20 cellular contexts compared by ENCODE assay signal in genomic region chr2:10560626-10561025, GRCh38.
"Had no signal": no experiment of that assay in that cellular context is flagged by ENCODE, and none has a peak within 500 bp of the region (broad histone marks: within the 10 kb centered on the region; RNA-seq: fewer than 3 reads in every experiment).

No MANE protein-coding gene starts in this region.

- H3K27me3 Mint-ChIP-seq: naive thymus-derived CD8-positive, alpha-beta T cell; type B pancreatic cell had no signal

- H2AFZ ChIP-seq: parathyroid adenoma had no signal

- ATAC-seq: esophagus mucosa; gastrocnemius medialis; heart right ventricle; naive thymus-derived CD8-positive, alpha-beta T cell had no signal

- FAIRE-seq: islet of Langerhans, urothelium cell line had no signal

- H3K27ac ChIP-seq: coronary artery, gastrocnemius medialis, heart right ventricle, parathyroid adenoma, sigmoid colon, skin epidermis, thyroid gland had no signal

- H3K4me3 ChIP-seq: coronary artery, gastrocnemius medialis, heart right ventricle, mucosa of descending colon, sigmoid colon, skin epidermis, thyroid gland had no signal

- H3K9me3 Mint-ChIP-seq: naive thymus-derived CD8-positive, alpha-beta T cell; type B pancreatic cell had no signal

- H3K27ac Mint-ChIP-seq: type B pancreatic cell had no signal

- H3K36me3 ChIP-seq: gastrocnemius medialis, sigmoid colon, thyroid gland had no signal

- H3K4me3 Mint-ChIP-seq: naive thymus-derived CD8-positive, alpha-beta T cell; type B pancreatic cell had no signal

- H3K4me1 ChIP-seq: gastrocnemius medialis, sigmoid colon, thyroid gland had no signal

- H3K27me3 ChIP-seq: gastrocnemius medialis, heart right ventricle, sigmoid colon, thyroid gland had no signal

- H3K79me2 ChIP-seq: parathyroid adenoma had no signal

- H3K9ac ChIP-seq: parathyroid adenoma had no signal

- H3K9me3 ChIP-seq: gastrocnemius medialis, mucosa of descending colon, sigmoid colon, thyroid gland had no signal

- DNase-seq: effector CD4-positive, alpha-beta T cell; gastrocnemius medialis; heart right ventricle; hypothalamus; kidney glomerular epithelial cell; mucosa of descending colon; naive thymus-derived CD8-positive, alpha-beta T cell; occipital lobe; sigmoid colon; stimulated activated CD4-positive, alpha-beta T cell treated with anti-CD3 and anti-CD28 coated beads, Interleukin-2, amount 100 ng/mL, for 24 hours; stimulated activated CD4-positive, alpha-beta T cell treated with anti-CD3 and anti-CD28 coated beads, Interleukin-4, amount 100 ng/mL, for 4 hours; stimulated activated naive CD4-positive, alpha-beta T cell; thyroid gland had no signal
